Comparison of ENCODE assay signal across 15 cellular contexts in the genomic region with DNA sequence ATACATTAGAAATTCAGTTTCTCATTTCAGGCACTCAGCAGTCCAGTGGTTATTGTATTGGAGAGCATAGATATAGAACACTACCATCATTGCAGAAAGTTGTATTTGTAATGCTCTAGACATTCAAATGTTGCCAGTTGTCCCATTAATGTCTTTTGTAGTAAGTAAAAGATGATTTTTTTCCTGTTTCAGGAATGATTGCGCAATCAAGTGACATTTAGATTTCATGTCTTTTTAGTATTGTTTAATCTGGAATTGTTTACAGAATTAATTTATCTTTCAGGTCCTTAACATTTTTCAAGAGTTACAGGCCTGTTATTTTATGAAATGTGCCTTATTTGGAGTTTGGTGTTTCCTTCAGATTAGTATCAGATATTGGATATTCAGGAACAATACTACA.
"Had no signal": no experiment of that assay in that cellular context is flagged by ENCODE, and none has a peak within 500 bp of the region (broad histone marks: within the 10 kb centered on the region; RNA-seq: fewer than 3 reads in every experiment).

No MANE protein-coding gene starts in this region.

- ATAC-seq: activated CD8-positive, alpha-beta T cell treated with anti-CD3 and anti-CD28 coated beads for 36 hours; activated naive CD8-positive, alpha-beta T cell treated with anti-CD3 and anti-CD28 coated beads, Interleukin-2, amount 50 U/mL, for 24 hours; left colon; natural killer cell; sciatic nerve; T-cell had no signal

- H3K27ac ChIP-seq: colonic mucosa, transverse colon had no signal

- H3K36me3 ChIP-seq: colonic mucosa, transverse colon had no signal

- DNase-seq: activated CD4-positive, alpha-beta T cell treated with anti-CD3 and anti-CD28 coated beads for 4 hours; activated CD8-positive, alpha-beta memory T cell treated with anti-CD3 and anti-CD28 coated beads, Interleukin-2, amount 50 U/mL, for 48 hours; activated CD8-positive, alpha-beta T cell treated with anti-CD3 and anti-CD28 coated beads for 36 hours; activated naive CD4-positive, alpha-beta T cell; activated naive CD8-positive, alpha-beta T cell treated with anti-CD3 and anti-CD28 coated beads, Interleukin-2, amount 50 U/mL, for 24 hours; colonic mucosa; immature natural killer cell; left colon; natural killer cell; stimulated activated CD4-positive, alpha-beta T cell treated with anti-CD3 and anti-CD28 coated beads, Interleukin-12 subunit alpha, Interleukin-12 subunit beta, amount 100 ng/mL, for 4 hours; stimulated activated naive CD4-positive, alpha-beta T cell; substantia nigra; T-cell; transverse colon had no signal

- H3K27me3 ChIP-seq: colonic mucosa, transverse colon had no signal

- H3K9me3 ChIP-seq: colonic mucosa, transverse colon had no signal

- H3K4me1 ChIP-seq: colonic mucosa, transverse colon had no signal

- H3K4me3 ChIP-seq: colonic mucosa, transverse colon had no signal
